2 cellular contexts compared by ENCODE assay signal in the genomic region with DNA sequence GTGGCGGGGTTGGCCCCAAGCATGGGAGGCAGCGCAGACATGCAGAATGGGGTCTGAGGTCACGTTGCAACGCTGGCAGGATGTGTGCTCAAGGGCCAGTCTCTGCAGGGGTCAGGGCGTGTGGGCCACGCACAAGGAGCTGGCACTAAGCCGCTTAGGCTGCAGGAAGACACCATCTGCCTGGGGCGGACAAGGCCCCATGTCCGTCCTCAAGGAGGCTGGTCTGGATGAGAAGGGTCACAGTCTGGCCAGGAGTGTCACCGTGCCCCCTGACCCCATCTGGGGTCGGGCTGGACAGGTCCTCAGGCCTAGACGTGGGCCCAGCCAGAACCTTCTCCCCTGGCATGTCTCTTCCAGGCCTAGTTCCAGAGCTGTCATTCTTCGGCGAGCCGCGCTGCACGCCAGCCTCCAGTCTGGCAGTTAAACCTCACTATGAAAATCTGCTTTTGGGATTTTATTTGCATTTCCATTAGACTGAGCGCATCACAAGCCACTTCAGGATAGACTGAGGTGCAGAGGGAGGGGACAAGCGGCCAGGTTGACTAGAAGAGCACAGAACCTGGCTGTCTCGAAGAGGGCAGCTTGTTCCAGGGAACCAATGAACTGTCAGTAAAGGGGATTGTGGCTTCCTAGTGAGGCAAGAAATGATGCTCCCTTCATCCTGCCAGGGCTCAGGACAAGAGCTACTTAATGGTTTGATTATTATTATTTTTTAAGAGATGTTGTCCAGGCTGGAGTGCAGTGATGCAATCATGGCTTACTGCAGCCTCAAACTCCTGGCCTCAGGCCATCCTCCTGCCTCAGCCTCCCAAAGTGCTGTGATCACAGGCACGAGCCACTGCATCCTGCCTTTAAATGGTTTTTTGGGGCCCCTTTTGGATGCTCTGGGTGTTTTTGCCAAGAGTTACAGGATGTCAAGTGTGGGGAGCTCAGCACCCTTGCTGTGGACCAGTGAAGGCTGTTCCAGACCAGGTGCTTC.
TF ChIP-seq lines count a peak whose summit lies in the region.

No MANE protein-coding gene starts in this region.

TF ChIP-seq in IMR-90, 13 proteins besides CTCF, POLR2A, EP300 and RAD21:
- no peak for TF ChIP-seq MAZ (IDR thresholded peaks at IDR 0.05; ENCODE audit: borderline replicate concordance, low read depth, low read length)
- TF ChIP-seq CEBPB (IDR thresholded peaks at IDR 0.05; ENCODE audit: low read depth, low read length), result peak; percentile 14; the same call in 1 of the 2 replicates
TF ChIP-seq in IMR-90: peak in this region for 1.

TF ChIP-seq in H1, 55 proteins besides CTCF, POLR2A, EP300 and RAD21:
- TF ChIP-seq SRF (IDR thresholded peaks at IDR 0.05; ENCODE audit: low read depth, low read length) (no peak), POLR2AphosphoS5 (IDR thresholded peaks at IDR 0.05; ENCODE audit: low read depth, low read length) (peak; percentile 38)
